In the genomic region with DNA sequence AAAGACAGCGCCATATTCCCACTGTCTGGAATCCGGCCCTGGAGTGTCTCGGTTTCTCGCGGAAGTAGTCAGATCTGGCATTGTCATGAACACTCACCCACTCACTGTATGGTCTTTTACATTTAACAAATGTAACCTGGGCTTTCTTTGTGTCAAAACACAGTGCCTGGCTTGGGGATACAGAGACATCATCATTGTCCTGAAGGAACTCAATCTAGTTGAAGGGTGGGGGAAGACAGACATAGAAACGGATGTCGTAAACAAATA, we compare ENCODE assay signal across 9 cellular contexts. TPM values are rescaled to one million over a fixed set of nuclear protein-coding genes. Genes with fewer than 3 reads are reported as not detected.
A peak's percentile ranks its signal among the peaks of the same experiment; 100 is the strongest.
DNase-seq lines count a peak whose midpoint lies in the region; ATAC-seq and TF ChIP-seq lines count a peak whose summit lies in the region.
"Had no signal": no experiment of that assay in that cellular context is flagged by ENCODE, and none has a peak within 500 bp of the region (broad histone marks: within the 10 kb centered on the region; RNA-seq: fewer than 3 reads in every experiment).

No MANE protein-coding gene starts in this region.

- TF ChIP-seq POLR2A in heart left ventricle (IDR thresholded peaks at IDR 0.05), result no peak

- WGBS in heart left ventricle, 4 donors, result 37 to 54% (median 47%) methylated on average over 7 of the region's 7 CpGs

- no peaks in the 10 kb centered on the region for H3K9me3 Mint-ChIP-seq in central memory CD8-positive, alpha-beta T cell
- H3K9me3 Mint-ChIP-seq in type B pancreatic cell, result no peaks in the 10 kb centered on the region

- H3K27me3 Mint-ChIP-seq in central memory CD8-positive, alpha-beta T cell, result peaks cover 35% of the 10 kb centered on the region
- H3K27me3 Mint-ChIP-seq in type B pancreatic cell, result peaks cover 23% of the 10 kb centered on the region

- H3K36me3 ChIP-seq in heart left ventricle, result no peaks in the 10 kb centered on the region
- no peaks in the 10 kb centered on the region for H3K36me3 ChIP-seq in mucosa of rectum (ENCODE audit: control insufficient read depth in 2 of 2, insufficient read depth in 2 of 2, low read length in 2 of 2)

- H3K27ac ChIP-seq in heart left ventricle (peak overlapping the region in 10 of 12 donors; percentile 53 to 90 (median 86)), mucosa of rectum (ENCODE audit: low read depth in 2 of 2, low read length in 2 of 2) (peak overlapping the region; percentile 85 to 86)

- H3K9me3 ChIP-seq in heart left ventricle, result peaks cover 0 to 8% (median 0%) of the 10 kb centered on the region in 12 donors
- H3K9me3 ChIP-seq in mucosa of rectum (ENCODE audit: control insufficient read depth in 2 of 2, low read length in 2 of 2), result no peaks in the 10 kb centered on the region

- no peak overlapping the region for H3K27ac Mint-ChIP-seq in central memory CD8-positive, alpha-beta T cell (ENCODE audit: low read depth)
- H3K27ac Mint-ChIP-seq in type B pancreatic cell, result peak overlapping the region; percentile 3

- intact Hi-C loops in heart left ventricle (cut with DNase I) (loop anchor here in 3 of 10 donors (5.0 to 10.0 kb wide), 3 partner anchors 245 to 375 kb away; no protein-coding TSS in a partner anchor), Right ventricle myocardium inferior (cut with DNase I) (loop anchor here (10.0 kb wide), 1 partner anchor 245 kb away; no protein-coding TSS in a partner anchor)

- H3K4me3 ChIP-seq in heart left ventricle (peak overlapping the region in 11 of 12 donors; percentile 1 to 96 (median 84)), mucosa of rectum (ENCODE audit: low read length in 2 of 2) (peak overlapping the region; percentile 86 to 87)

- TF ChIP-seq CTCF in heart left ventricle (IDR thresholded peaks at IDR 0.05) (no peak), type B pancreatic cell (conservative IDR thresholded peaks at IDR 0.05) (no peak)

- H3K4me1 ChIP-seq in heart left ventricle (peaks cover 0 to 33% (median 25%) of the 10 kb centered on the region in 12 donors), mucosa of rectum (ENCODE audit: control insufficient read depth in 2 of 2, insufficient read depth in 2 of 2, low read length in 2 of 2) (peaks cover 33 to 42% of the 10 kb centered on the region in 2 donors)

- H3K36me3 Mint-ChIP-seq in central memory CD8-positive, alpha-beta T cell (ENCODE audit: insufficient read depth), result peaks cover 5% of the 10 kb centered on the region
- no peaks in the 10 kb centered on the region for H3K36me3 Mint-ChIP-seq in type B pancreatic cell

- H3K27me3 ChIP-seq in heart left ventricle (peaks cover 0 to 10% (median 0%) of the 10 kb centered on the region in 9 donors), mucosa of rectum (ENCODE audit: control insufficient read depth in 2 of 2, insufficient read depth in 2 of 2, low read length in 2 of 2) (no peaks in the 10 kb centered on the region)

- ATAC-seq in heart left ventricle, result no peak
- no peak for ATAC-seq in Right ventricle myocardium inferior
- no peak for ATAC-seq in central memory CD8-positive, alpha-beta T cell (replicated peaks; ENCODE audit: extremely low read depth, poor library complexity, severe bottlenecking)

- DNase-seq in heart left ventricle, result no peak
- no peak for DNase-seq in Right ventricle myocardium inferior (ENCODE audit: missing footprints)
- DNase-seq in central memory CD8-positive, alpha-beta T cell (ENCODE audit: low spot score in 2 of 2), result no peak
- no peak for DNase-seq in type B pancreatic cell (ENCODE audit: extremely low spot score, unreplicated experiment)
- no peak for DNase-seq in effector CD8-positive, alpha-beta T cell (lab: John Stamatoyannopoulos, UW)
- no peak for DNase-seq in HuH-7.5 (ENCODE audit: low spot score)
- DNase-seq in AML-193 (lab: John Stamatoyannopoulos, UW), result no peak
- DNase-seq: activated naive CD4-positive, alpha-beta T cell had no signal

- H3K4me3 Mint-ChIP-seq in central memory CD8-positive, alpha-beta T cell, result peak overlapping the region; percentile 90
- peak overlapping the region; percentile 81 for H3K4me3 Mint-ChIP-seq in type B pancreatic cell

- H3K4me1 Mint-ChIP-seq in central memory CD8-positive, alpha-beta T cell, result peaks cover 21% of the 10 kb centered on the region
- peaks cover 17% of the 10 kb centered on the region for H3K4me1 Mint-ChIP-seq in type B pancreatic cell (ENCODE audit: unreplicated experiment)

- peak overlapping the region; percentile 61 to 88 for H3K9ac ChIP-seq in mucosa of rectum (ENCODE audit: low read depth in 1 of 2, low read length in 2 of 2)

RNA-seq across cellular contexts. Expression of a gene that starts 1.3 kb away (rescaled TPM):
- total RNA-seq in heart left ventricle (10 to 100 TPM in 8 of 9 donors, 1 to 10 TPM in 1; 7.2 to 28.6 (median 19.5) TPM), Right ventricle myocardium inferior (20.0 TPM), type B pancreatic cell (ENCODE audit: low replicate concordance) (62.9 and 128 TPM in 2 replicates)
- polyA plus RNA-seq in heart left ventricle, result 10 to 100 TPM in 1 of 2 donors, 1 to 10 TPM in 1; 5.8 to 18.5 TPM
